Comparison of ENCODE assay signal across 2 cellular contexts in the genomic region with DNA sequence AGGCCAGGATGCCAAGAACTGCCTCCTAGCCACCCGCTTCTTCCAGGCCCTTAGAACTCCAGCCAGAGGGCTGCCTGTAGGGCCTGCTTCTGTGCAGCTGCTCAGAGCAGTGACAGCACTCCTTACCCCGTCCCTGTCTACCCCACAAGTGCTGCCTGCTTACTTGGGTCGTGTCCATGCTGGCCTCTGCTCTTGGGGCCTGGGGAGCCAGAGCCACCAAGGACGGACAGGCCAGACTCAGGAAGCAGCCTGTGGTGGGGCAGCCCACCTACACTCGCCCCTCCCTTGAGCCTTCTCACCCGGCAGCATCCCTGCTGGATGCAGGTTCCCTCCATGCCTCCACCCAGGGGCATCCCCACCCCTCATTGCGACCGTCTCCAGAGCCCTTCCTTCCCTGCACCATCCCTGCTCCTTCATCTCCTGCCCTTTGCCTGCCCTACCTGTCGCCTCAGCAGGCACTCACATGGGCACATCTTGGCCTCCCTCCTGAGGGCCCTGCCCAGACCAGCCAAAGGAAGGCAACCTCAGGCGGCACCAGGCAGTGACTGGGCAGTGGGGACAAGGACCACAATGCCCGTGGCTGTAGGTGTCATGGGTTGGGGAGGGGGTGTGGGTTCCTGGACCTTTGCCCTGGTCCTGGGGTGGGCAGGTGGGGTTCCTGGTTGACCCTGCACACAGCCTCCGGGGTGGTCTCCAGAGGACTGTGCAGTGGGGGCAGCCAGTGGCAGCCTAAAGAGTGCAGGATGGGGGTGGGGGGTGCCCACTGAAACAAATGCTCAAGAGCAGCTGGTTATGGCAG.
A peak's percentile ranks its signal among the peaks of the same experiment; 100 is the strongest.
TF ChIP-seq lines count a peak whose summit lies in the region.

No MANE protein-coding gene starts in this region.

TF ChIP-seq in A549, 52 proteins besides CTCF, POLR2A, EP300 and RAD21 (continued from another document):
- no peak for TF ChIP-seq HDAC2 (IDR thresholded peaks at IDR 0.05)
- TF ChIP-seq KDM1A (IDR thresholded peaks at IDR 0.05; ENCODE audit: low read depth): no peak
TF ChIP-seq in A549: peak in this region for 0.

TF ChIP-seq in HEK293, 187 proteins besides CTCF, POLR2A, EP300 and RAD21:
- TF ChIP-seq, protein P1, sequence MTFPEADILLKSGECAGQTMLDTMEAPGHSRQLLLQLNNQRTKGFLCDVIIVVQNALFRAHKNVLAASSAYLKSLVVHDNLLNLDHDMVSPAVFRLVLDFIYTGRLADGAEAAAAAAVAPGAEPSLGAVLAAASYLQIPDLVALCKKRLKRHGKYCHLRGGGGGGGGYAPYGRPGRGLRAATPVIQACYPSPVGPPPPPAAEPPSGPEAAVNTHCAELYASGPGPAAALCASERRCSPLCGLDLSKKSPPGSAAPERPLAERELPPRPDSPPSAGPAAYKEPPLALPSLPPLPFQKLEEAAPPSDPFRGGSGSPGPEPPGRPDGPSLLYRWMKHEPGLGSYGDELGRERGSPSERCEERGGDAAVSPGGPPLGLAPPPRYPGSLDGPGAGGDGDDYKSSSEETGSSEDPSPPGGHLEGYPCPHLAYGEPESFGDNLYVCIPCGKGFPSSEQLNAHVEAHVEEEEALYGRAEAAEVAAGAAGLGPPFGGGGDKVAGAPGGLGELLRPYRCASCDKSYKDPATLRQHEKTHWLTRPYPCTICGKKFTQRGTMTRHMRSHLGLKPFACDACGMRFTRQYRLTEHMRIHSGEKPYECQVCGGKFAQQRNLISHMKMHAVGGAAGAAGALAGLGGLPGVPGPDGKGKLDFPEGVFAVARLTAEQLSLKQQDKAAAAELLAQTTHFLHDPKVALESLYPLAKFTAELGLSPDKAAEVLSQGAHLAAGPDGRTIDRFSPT (tag by site-specific recombination; IDR thresholded peaks at IDR 0.05): no peak
- TF ChIP-seq, protein P2, sequence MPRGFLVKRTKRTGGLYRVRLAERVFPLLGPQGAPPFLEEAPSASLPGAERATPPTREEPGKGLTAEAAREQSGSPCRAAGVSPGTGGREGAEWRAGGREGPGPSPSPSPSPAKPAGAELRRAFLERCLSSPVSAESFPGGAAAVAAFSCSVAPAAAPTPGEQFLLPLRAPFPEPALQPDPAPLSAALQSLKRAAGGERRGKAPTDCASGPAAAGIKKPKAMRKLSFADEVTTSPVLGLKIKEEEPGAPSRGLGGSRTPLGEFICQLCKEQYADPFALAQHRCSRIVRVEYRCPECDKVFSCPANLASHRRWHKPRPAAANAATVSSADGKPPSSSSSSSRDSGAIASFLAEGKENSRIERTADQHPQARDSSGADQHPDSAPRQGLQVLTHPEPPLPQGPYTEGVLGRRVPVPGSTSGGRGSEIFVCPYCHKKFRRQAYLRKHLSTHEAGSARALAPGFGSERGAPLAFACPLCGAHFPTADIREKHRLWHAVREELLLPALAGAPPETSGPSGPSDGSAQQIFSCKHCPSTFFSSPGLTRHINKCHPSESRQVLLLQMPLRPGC (tag by site-specific recombination; IDR thresholded peaks at IDR 0.05): no peak
- 0 out of 2 replicates have a peak, but pooled peaks have one; percentile 45 for TF ChIP-seq SCRT1 (tag by site-specific recombination; IDR thresholded peaks at IDR 0.05; ENCODE audit: borderline replicate concordance)
